8 cellular contexts compared by ENCODE assay signal in the genomic region with DNA sequence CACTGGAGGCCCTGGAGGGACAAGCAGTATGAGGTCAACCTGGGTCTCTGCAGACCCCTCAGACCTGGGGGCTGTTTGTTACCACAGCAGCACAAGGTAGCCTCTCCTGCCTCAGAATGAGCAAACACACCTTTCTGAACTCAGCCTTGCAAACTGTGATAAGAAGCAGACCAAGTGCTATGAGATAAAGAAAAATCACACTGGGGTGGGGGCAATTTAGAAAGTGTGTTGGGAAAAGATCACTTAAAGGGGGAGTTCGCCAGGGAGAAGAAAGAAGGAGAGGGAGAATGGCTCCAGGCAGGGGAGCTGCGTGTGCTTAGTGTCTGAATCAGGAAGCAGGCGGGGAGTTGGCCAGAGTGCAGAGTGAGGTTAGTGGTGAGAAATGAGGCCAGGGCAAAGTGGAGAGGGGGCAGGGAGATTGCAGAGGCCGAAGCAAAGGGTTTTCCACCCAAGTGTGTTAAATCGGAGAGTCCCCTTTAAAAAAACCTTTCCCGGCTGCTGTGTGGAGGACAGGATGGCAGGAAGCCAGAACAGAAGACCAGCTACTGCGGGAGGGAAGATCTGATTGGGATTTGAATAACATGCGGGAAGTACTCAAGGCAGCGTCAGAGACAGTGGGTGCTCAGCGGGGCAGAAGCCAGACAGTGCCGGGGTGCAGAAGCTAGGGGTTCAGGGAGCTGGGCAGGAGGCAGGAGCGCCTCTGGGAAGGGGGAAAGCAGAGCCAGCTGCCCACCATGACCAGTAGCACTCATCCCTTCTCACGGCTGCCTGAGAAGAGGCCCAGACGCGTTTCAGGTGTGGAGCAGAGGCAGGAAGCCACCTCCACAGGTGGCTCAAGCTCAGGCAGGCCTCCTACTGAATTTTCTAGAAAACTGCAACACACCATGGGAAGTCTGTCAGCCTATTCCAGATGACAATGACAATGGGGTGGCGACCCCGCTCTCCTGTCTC. TPM values are rescaled to one million over a fixed set of nuclear protein-coding genes. Genes with fewer than 3 reads are reported as not detected.
A peak's percentile ranks its signal among the peaks of the same experiment; 100 is the strongest.
DNase-seq lines count a peak whose midpoint lies in the region; ATAC-seq and TF ChIP-seq lines count a peak whose summit lies in the region.

No MANE protein-coding gene starts in this region.

- no peak for TF ChIP-seq CTCF in fibroblast of pulmonary artery (IDR thresholded peaks at IDR 0.05; ENCODE audit: low read length, missing control alignments)

- ATAC-seq in activated T-cell treated with anti-CD3 and anti-CD28 coated beads, Interleukin-2, amount 50 U/mL, for 4 hours: peak in 1 of 2 donors; percentile 9
- peak; percentile 65 to 82 for ATAC-seq in natural killer cell treated with Interleukin-12 subunit alpha and Interleukin-12 subunit beta and Interleukin-15 and Interleukin-18, amount 100 ng/mL, for 72 hours
- no peak for ATAC-seq in HG03045 (IDR thresholded peaks at IDR 0.05; ENCODE audit: unreplicated experiment)

- peak overlapping the region; percentile 22 for H3K4me3 ChIP-seq in CD8-positive, alpha-beta memory T cell (ENCODE audit: low read length)
- no peak overlapping the region for H3K4me3 ChIP-seq in fibroblast of pulmonary artery (replicated peaks; ENCODE audit: low read depth, low read length)

- H3K4me3 Mint-ChIP-seq in CD8-positive, alpha-beta memory T cell: peak overlapping the region; percentile 32 to 86 (median 72)
- H3K4me3 Mint-ChIP-seq in activated T-cell treated with anti-CD3 and anti-CD28 coated beads, Interleukin-2, amount 50 U/mL, for 4 hours: peak overlapping the region; percentile 46
- H3K4me3 Mint-ChIP-seq in natural killer cell treated with Interleukin-12 subunit alpha and Interleukin-12 subunit beta and Interleukin-15 and Interleukin-18, amount 100 ng/mL, for 72 hours: peak overlapping the region; percentile 72

- H3K4me1 Mint-ChIP-seq in CD8-positive, alpha-beta memory T cell: peaks cover 70 to 78% (median 75%) of the 10 kb centered on the region in 3 donors
- H3K4me1 Mint-ChIP-seq in activated T-cell treated with anti-CD3 and anti-CD28 coated beads, Interleukin-2, amount 50 U/mL, for 4 hours (ENCODE audit: low read depth): peaks cover 71% of the 10 kb centered on the region
- peaks cover 67 to 70% of the 10 kb centered on the region in 2 donors for H3K4me1 Mint-ChIP-seq in natural killer cell treated with Interleukin-12 subunit alpha and Interleukin-12 subunit beta and Interleukin-15 and Interleukin-18, amount 100 ng/mL, for 72 hours (ENCODE audit: low read depth in 2 of 2)

- H3K9me3 ChIP-seq in CD8-positive, alpha-beta memory T cell (ENCODE audit: low read length): no peaks in the 10 kb centered on the region

- H3K27ac ChIP-seq in CD8-positive, alpha-beta memory T cell (ENCODE audit: low read depth, low read length): peak overlapping the region; percentile 69

- H3K36me3 Mint-ChIP-seq in CD8-positive, alpha-beta memory T cell: peaks cover 12 to 15% (median 12%) of the 10 kb centered on the region in 3 donors
- peaks cover 9% of the 10 kb centered on the region for H3K36me3 Mint-ChIP-seq in activated T-cell treated with anti-CD3 and anti-CD28 coated beads, Interleukin-2, amount 50 U/mL, for 4 hours (ENCODE audit: insufficient read depth)
- H3K36me3 Mint-ChIP-seq in natural killer cell treated with Interleukin-12 subunit alpha and Interleukin-12 subunit beta and Interleukin-15 and Interleukin-18, amount 100 ng/mL, for 72 hours: peaks cover 6% of the 10 kb centered on the region

- no peaks in the 10 kb centered on the region for H3K27me3 ChIP-seq in CD8-positive, alpha-beta memory T cell (ENCODE audit: insufficient read depth, low read length, poor library complexity, severe bottlenecking)

- H3K4me1 ChIP-seq in CD8-positive, alpha-beta memory T cell (ENCODE audit: insufficient read depth, low read length): peaks cover 69% of the 10 kb centered on the region

- no peaks in the 10 kb centered on the region for H3K9me3 Mint-ChIP-seq in CD8-positive, alpha-beta memory T cell
- H3K9me3 Mint-ChIP-seq in activated T-cell treated with anti-CD3 and anti-CD28 coated beads, Interleukin-2, amount 50 U/mL, for 4 hours: no peaks in the 10 kb centered on the region
- no peaks in the 10 kb centered on the region for H3K9me3 Mint-ChIP-seq in natural killer cell treated with Interleukin-12 subunit alpha and Interleukin-12 subunit beta and Interleukin-15 and Interleukin-18, amount 100 ng/mL, for 72 hours

- POLR2A ChIA-PET in CD8-positive, alpha-beta memory T cell (lab: Charles Lee): interaction anchor here (0.8 to 1.7 kb wide), 6 partner anchors 8 to 424 kb away, joined by 3 to 7 read pairs (median 3); no protein-coding TSS in a partner anchor

- CTCF ChIA-PET in CD8-positive, alpha-beta memory T cell (lab: Charles Lee): interaction anchor here (1.2 to 13.3 kb wide), 7 partner anchors 8 to 96 kb away, joined by 3 to 130 read pairs (median 6); no protein-coding TSS in a partner anchor

- DNase-seq in CD8-positive, alpha-beta memory T cell: peak in 4 of 5 donors; percentile 17 to 53 (median 28)
- DNase-seq in GOT3 (lab: John Stamatoyannopoulos, UW): peak; percentile 39
- DNase-seq in NCI-H345 (lab: John Stamatoyannopoulos, UW): peak; percentile 85
- no peak for DNase-seq in activated T-cell treated with anti-CD3 and anti-CD28 coated beads, Interleukin-2, amount 50 U/mL, for 4 hours
- DNase-seq in fibroblast of pulmonary artery (ENCODE audit: low read depth): peak; percentile 97
- DNase-seq in natural killer cell treated with Interleukin-12 subunit alpha and Interleukin-12 subunit beta and Interleukin-15 and Interleukin-18, amount 100 ng/mL, for 72 hours (ENCODE audit: low spot score): peak; percentile 85
- no peak for DNase-seq in effector CD8-positive, alpha-beta T cell (lab: John Stamatoyannopoulos, UW)

- H3K27me3 Mint-ChIP-seq in CD8-positive, alpha-beta memory T cell: peaks cover 0 to 1% of the 10 kb centered on the region in 2 donors
- H3K27me3 Mint-ChIP-seq in activated T-cell treated with anti-CD3 and anti-CD28 coated beads, Interleukin-2, amount 50 U/mL, for 4 hours (ENCODE audit: low read depth): no peaks in the 10 kb centered on the region
- H3K27me3 Mint-ChIP-seq in natural killer cell treated with Interleukin-12 subunit alpha and Interleukin-12 subunit beta and Interleukin-15 and Interleukin-18, amount 100 ng/mL, for 72 hours: no peaks in the 10 kb centered on the region

- H3K36me3 ChIP-seq in CD8-positive, alpha-beta memory T cell (ENCODE audit: insufficient read depth, low read length): no peaks in the 10 kb centered on the region

- peak overlapping the region; percentile 92 to 100 (median 98) for H3K27ac Mint-ChIP-seq in CD8-positive, alpha-beta memory T cell
- H3K27ac Mint-ChIP-seq in natural killer cell treated with Interleukin-12 subunit alpha and Interleukin-12 subunit beta and Interleukin-15 and Interleukin-18, amount 100 ng/mL, for 72 hours: peak overlapping the region; percentile 76 to 90

RNA-seq across cellular contexts. Expression of a gene that starts 9.0 kb away (rescaled TPM):
- 10 to 100 TPM; 21.1 to 21.3 TPM for total RNA-seq in CD8-positive, alpha-beta memory T cell
- 56.4 TPM for polyA plus RNA-seq in CD8-positive, alpha-beta memory T cell
- total RNA-seq in activated T-cell treated with anti-CD3 and anti-CD28 coated beads, Interleukin-2, amount 50 U/mL, for 4 hours: 10 to 100 TPM in 2 of 3 donors, 1 to 10 TPM in 1; 8.8 to 13.5 (median 12.5) TPM
- total RNA-seq in natural killer cell treated with Interleukin-12 subunit alpha and Interleukin-12 subunit beta and Interleukin-15 and Interleukin-18, amount 100 ng/mL, for 72 hours: 10 to 100 TPM; 31.9 to 42.7 TPM

Comparison
In these comparisons a context has a peak if more than half of its experiments do, and no peak if none do; other contexts are left out.
1. DNase-seq: peak in CD8-positive, alpha-beta memory T cell (4 of 5), GOT3 (single experiment), NCI-H345 (single experiment), fibroblast of pulmonary artery (single experiment) and natural killer cell treated with Interleukin-12 subunit alpha and Interleukin-12 subunit beta and Interleukin-15 and Interleukin-18, amount 100 ng/mL, for 72 hours (single experiment); none in activated T-cell treated with anti-CD3 and anti-CD28 coated beads, Interleukin-2, amount 50 U/mL, for 4 hours (single experiment) and effector CD8-positive, alpha-beta T cell (single experiment).
2. Peak in every context shown above with its lines, with median percentiles within 50 percentile points of each other: H3K4me3 Mint-ChIP-seq.